In the genomic region with DNA sequence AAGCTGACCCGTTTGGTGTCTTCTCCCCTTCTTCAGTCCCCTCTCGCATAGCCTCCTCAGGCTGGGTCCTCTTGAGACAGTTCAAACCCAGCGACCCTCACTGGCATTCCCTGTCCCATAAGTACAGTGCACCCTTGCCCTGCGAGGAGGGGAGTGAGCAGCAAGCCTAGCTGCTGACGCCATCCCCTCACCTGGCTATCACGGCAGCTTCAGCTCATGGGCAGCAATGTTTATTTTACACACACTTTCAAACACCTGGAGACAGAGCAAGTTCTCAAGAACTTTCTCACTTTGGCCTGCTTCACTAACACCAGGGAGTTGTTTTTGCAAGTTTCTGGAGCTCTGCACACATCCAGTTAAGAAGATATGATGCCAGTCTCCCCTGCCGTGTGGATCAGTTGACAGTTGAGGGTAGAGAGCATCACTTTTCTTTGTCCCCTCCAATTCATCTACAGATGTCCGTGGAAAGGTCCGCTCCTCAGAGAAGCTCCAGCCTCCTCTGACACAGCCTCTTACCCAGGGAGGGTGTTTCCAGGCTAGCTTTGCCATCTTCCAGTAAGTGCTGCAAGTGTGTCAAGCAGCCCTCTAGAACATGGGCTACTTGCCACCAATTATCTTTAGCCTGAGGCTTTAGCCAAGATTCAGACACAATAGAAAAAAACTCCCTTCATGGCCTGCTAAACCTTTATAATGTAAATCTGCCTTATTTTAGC, we compare ENCODE assay signal across 18 cellular contexts.
DNase-seq lines count a peak whose midpoint lies in the region; ATAC-seq and TF ChIP-seq lines count a peak whose summit lies in the region.
"Had no signal": no experiment of that assay in that cellular context is flagged by ENCODE, and none has a peak within 500 bp of the region (broad histone marks: within the 10 kb centered on the region; RNA-seq: fewer than 3 reads in every experiment).

No MANE protein-coding gene starts in this region.

- intact Hi-C loops in left ventricle myocardium superior (cut with micrococcal nuclease): no loop called here
- intact Hi-C loops in left ventricle myocardium inferior (cut with micrococcal nuclease): no loop called here
- intact Hi-C loops in OCI-LY7 (cut with micrococcal nuclease; ENCODE audit: unreplicated experiment): loop anchor here (5.0 kb wide), 2 partner anchors 173 to 188 kb away; a partner anchor contains a TSS
- intact Hi-C loops in thyroid gland (cut with DNase I): no loop called here
- intact Hi-C loops in Calu3 (cut with micrococcal nuclease; ENCODE audit: unreplicated experiment): no loop called here

- H3K9me3 ChIP-seq in left ventricle myocardium inferior (replicated peaks) (no peaks in the 10 kb centered on the region), OCI-LY7 (ENCODE audit: low read length) (peaks cover 5% of the 10 kb centered on the region; the same call in 1 of the 2 replicates), thyroid gland (no peaks in the 10 kb centered on the region)
- H3K9me3 ChIP-seq: Peyer's patch, SJCRH30 had no signal

- H3K4me1 ChIP-seq in left ventricle myocardium inferior: peaks cover 16% of the 10 kb centered on the region
- H3K4me1 ChIP-seq in OCI-LY7 (ENCODE audit: insufficient read depth, low read length, poor library complexity, severe bottlenecking): peaks cover 92% of the 10 kb centered on the region
- H3K4me1 ChIP-seq in thyroid gland: peaks cover 59 to 68% of the 10 kb centered on the region in 2 donors
- H3K4me1 ChIP-seq: Peyer's patch had no signal

- H3K4me3 ChIP-seq in left ventricle myocardium inferior (no peak overlapping the region), OCI-LY7 (ENCODE audit: low read depth, low read length, poor library complexity, severe bottlenecking) (no peak overlapping the region), thyroid gland (replicated peaks in 1 of 3) (no peak overlapping the region)
- H3K4me3 ChIP-seq: GM12878, Peyer's patch, SJCRH30 had no signal

- no peak for TF ChIP-seq POLR2A in thyroid gland (IDR thresholded peaks at IDR 0.05)

- H3K4me2 ChIP-seq in OCI-LY7 (ENCODE audit: low read length): peak overlapping the region; percentile 82

- H3K9me2 ChIP-seq in OCI-LY7 (ENCODE audit: insufficient read depth, low read length): no peaks in the 10 kb centered on the region

- H4K20me1 ChIP-seq in OCI-LY7 (ENCODE audit: insufficient read depth, low read length): no peaks in the 10 kb centered on the region

- ATAC-seq in left ventricle myocardium superior: peak; percentile 26
- ATAC-seq: GM12878 had no signal

- BruUV-seq in OCI-LY7 (replicated peaks; lab: Mats Ljungman, UMichigan): no TSS peak
- no TSS peak for BruUV-seq in Calu3 (replicated peaks; lab: Mats Ljungman, UMichigan)

- H3K36me3 Mint-ChIP-seq in Calu3 (ENCODE audit: insufficient read depth, unreplicated experiment): no peaks in the 10 kb centered on the region
- H3K36me3 Mint-ChIP-seq: CD14-positive monocyte had no signal

- H3K4me1 Mint-ChIP-seq in Calu3 (ENCODE audit: low read depth, unreplicated experiment): peaks cover 20% of the 10 kb centered on the region
- H3K4me1 Mint-ChIP-seq: CD14-positive monocyte had no signal

- no peak overlapping the region for H3K27ac Mint-ChIP-seq in Calu3 (ENCODE audit: unreplicated experiment)
- H3K27ac Mint-ChIP-seq: CD14-positive monocyte, IgD-negative memory B cell had no signal

- no peak overlapping the region for H3K27ac ChIP-seq in left ventricle myocardium inferior (replicated peaks)
- no peak overlapping the region for H3K27ac ChIP-seq in OCI-LY7 (ENCODE audit: low read depth, low read length, poor library complexity, severe bottlenecking)
- H3K27ac ChIP-seq in thyroid gland: peak overlapping the region; percentile 52 to 76 (median 69)
- H3K27ac ChIP-seq: Peyer's patch, SJCRH30 had no signal

- no peaks in the 10 kb centered on the region for H3K9me3 Mint-ChIP-seq in Calu3 (ENCODE audit: low read depth, unreplicated experiment)
- H3K9me3 Mint-ChIP-seq: IgD-negative memory B cell had no signal

- CTCF ChIA-PET in OCI-LY7 (lab: Charles Lee; ENCODE audit: unreplicated experiment): no interaction called here
- CTCF ChIA-PET in Calu3 (lab: Charles Lee): no interaction called here

- peak overlapping the region; percentile 58 for H2AFZ ChIP-seq in OCI-LY7 (ENCODE audit: low read length)

- no peak overlapping the region for H3K4me3 Mint-ChIP-seq in Calu3 (ENCODE audit: low read depth, unreplicated experiment)
- H3K4me3 Mint-ChIP-seq: CD14-positive monocyte had no signal

- TF ChIP-seq CTCF in left ventricle myocardium inferior (IDR thresholded peaks at IDR 0.05; ENCODE audit: borderline replicate concordance) (no peak), OCI-LY7 (conservative IDR thresholded peaks at IDR 0.05; ENCODE audit: low read length) (no peak), thyroid gland (IDR thresholded peaks at IDR 0.05) (no peak), Calu3 (IDR thresholded peaks at IDR 0.05; ENCODE audit: unreplicated experiment) (no peak)

- 42 to 61% methylated on average over 7 to 9 of the region's 9 CpGs for WGBS in thyroid gland, 2 donors

- POLR2A ChIA-PET in OCI-LY7 (lab: Charles Lee): interaction anchor here (0.5 to 1.7 kb wide), 4 partner anchors 10 to 59 kb away, joined by 3 to 8 read pairs (median 4); no protein-coding TSS in a partner anchor

- H3K79me2 ChIP-seq in OCI-LY7 (ENCODE audit: insufficient read depth, low read depth, low read length): no peaks in the 10 kb centered on the region

- peaks cover 30% of the 10 kb centered on the region for H3K27me3 ChIP-seq in left ventricle myocardium inferior (ENCODE audit: low read depth)
- no peaks in the 10 kb centered on the region for H3K27me3 ChIP-seq in thyroid gland
- H3K27me3 ChIP-seq: Peyer's patch, SJCRH30 had no signal

- H3K27me3 Mint-ChIP-seq in Calu3 (ENCODE audit: unreplicated experiment): peaks cover 100% of the 10 kb centered on the region

- H3K36me3 ChIP-seq in left ventricle myocardium inferior: no peaks in the 10 kb centered on the region
- H3K36me3 ChIP-seq in OCI-LY7 (ENCODE audit: insufficient read depth, low read length): no peaks in the 10 kb centered on the region
- no peaks in the 10 kb centered on the region for H3K36me3 ChIP-seq in thyroid gland
- H3K36me3 ChIP-seq: Peyer's patch, SJCRH30 had no signal

- DNase-seq in left ventricle myocardium superior: no peak
- no peak for DNase-seq in left ventricle myocardium inferior
- DNase-seq in OCI-LY7 (ENCODE audit: low spot score): peak; percentile 10
- peak; percentile 55 for DNase-seq in fibroblast of peridontal ligament (ENCODE audit: extremely low read depth)
- DNase-seq in thyroid gland: peak; percentile 41 to 42
- DNase-seq in Calu3: no peak
- DNase-seq in NCI-H1436 (lab: John Stamatoyannopoulos, UW): no peak
- no peak for DNase-seq in germinal center (ENCODE audit: low spot score)
- DNase-seq: COR-L47, DMS53, NCI-H1694, NCI-H2107, NCI-H748 treated with DMSO at 0.1 percent for 48 hours, Peyer's patch, SJCRH30 had no signal

Comparison
In these comparisons a context has a peak if more than half of its experiments do, and no peak if none do; other contexts are left out.
1. DNase-seq: peak in OCI-LY7 (single experiment), fibroblast of peridontal ligament (single experiment) and thyroid gland (2 of 2); none in left ventricle myocardium superior (single experiment), left ventricle myocardium inferior (single experiment), Calu3 (single experiment), NCI-H1436 (single experiment) and germinal center (single experiment).
2. H3K27ac ChIP-seq: peak in thyroid gland (3 of 3); none in left ventricle myocardium inferior (single experiment) and OCI-LY7 (single experiment).